ENCODE assay signal across 8 cellular contexts in genomic region chr6:154732538-154732823, GRCh38. TPM values are rescaled to one million over a fixed set of nuclear protein-coding genes. Genes with fewer than 3 reads are reported as not detected.
DNase-seq lines count a peak whose midpoint lies in the region; ATAC-seq and TF ChIP-seq lines count a peak whose summit lies in the region.

No MANE protein-coding gene starts in this region.

- peak overlapping the region; percentile 90 for H3K27ac ChIP-seq in caudate nucleus (ENCODE audit: low read depth, low read length)
- peak overlapping the region; percentile 71 for H3K27ac ChIP-seq in muscle layer of colon (ENCODE audit: low read depth, low read length)

- no peak for DNase-seq in AG10803 (ENCODE audit: low read depth)
- DNase-seq in Jurkat, Clone E6-1 (ENCODE audit: low read depth, low spot score) = no peak
- DNase-seq in caudate nucleus (lab: John Stamatoyannopoulos, UW) = no peak
- no peak for DNase-seq in GF-D8 (lab: John Stamatoyannopoulos, UW)
- DNase-seq in stimulated activated CD4-positive, alpha-beta T cell treated with anti-CD3 and anti-CD28 coated beads, Interleukin-4, amount 100 ng/mL, for 4 hours = no peak
- DNase-seq in middle frontal gyrus (ENCODE audit: extremely low spot score, low spot score) = no peak

- H3K4me3 ChIP-seq in AG10803 (ENCODE audit: low read length) (peak overlapping the region; percentile 62), muscle layer of colon (ENCODE audit: low read depth in 1 of 2, low read length in 2 of 2) (peak overlapping the region; percentile 92 to 97)
- peak overlapping the region; percentile 85 for H3K4me3 ChIP-seq in Jurkat, Clone E6-1 (ENCODE audit: low read length)

- TF ChIP-seq CTCF in AG10803 (conservative IDR thresholded peaks at IDR 0.05; ENCODE audit: low read length) = no peak

- no peaks in the 10 kb centered on the region for H3K36me3 ChIP-seq in muscle layer of colon (ENCODE audit: insufficient read depth, low read length)

- peaks cover 40% of the 10 kb centered on the region for H3K4me1 ChIP-seq in muscle layer of colon (ENCODE audit: insufficient read depth, low read length)

- H3K9me3 ChIP-seq in muscle layer of colon (ENCODE audit: low read length) = no peaks in the 10 kb centered on the region

- ATAC-seq in GM19035 (IDR thresholded peaks at IDR 0.05; ENCODE audit: unreplicated experiment) = no peak

- H3K9ac ChIP-seq in muscle layer of colon (ENCODE audit: low read length) = peak overlapping the region; percentile 73

- no peaks in the 10 kb centered on the region for H3K27me3 ChIP-seq in muscle layer of colon (ENCODE audit: control insufficient read depth in 1 of 2, insufficient read depth in 2 of 2, low read length in 2 of 2)

RNA-seq across cellular contexts. Expression of gene SCAF8, which starts 0.7 kb away (rescaled TPM):
- 12.9 TPM for polyA plus RNA-seq in Jurkat, Clone E6-1 (2012; ENCODE audit: insufficient read depth, insufficient read length)
